1 cellular context compared by ENCODE assay signal in genomic region chr15:78988361-78988911, GRCh38.
TF ChIP-seq lines count a peak whose summit lies in the region.

No MANE protein-coding gene starts in this region.

TF ChIP-seq in HepG2, 621 proteins besides CTCF, POLR2A, EP300 and RAD21 (continued from another document and continues in another):
- TF ChIP-seq MBD4 (IDR thresholded peaks at IDR 0.05; ENCODE audit: borderline replicate concordance, low read length) (no peak), ZNF3 (CRISPR knock-in tag; IDR thresholded peaks at IDR 0.05) (0 out of 2 replicates have a peak, but pooled peaks have one; percentile 60), ZNF775 (CRISPR knock-in tag; IDR thresholded peaks at IDR 0.05; ENCODE audit: borderline replicate concordance) (no peak; the same call in 1 of the 2 replicates), ZNF225 (CRISPR knock-in tag; IDR thresholded peaks at IDR 0.05) (0 out of 2 replicates have a peak, but pooled peaks have one; percentile 58), CERS6 (CRISPR knock-in tag; IDR thresholded peaks at IDR 0.05) (no peak), TEF (CRISPR knock-in tag; IDR thresholded peaks at IDR 0.05) (no peak), DNMT3B (CRISPR knock-in tag; conservative IDR thresholded peaks at IDR 0.05) (peak; percentile 88), ZSCAN31 (CRISPR knock-in tag; IDR thresholded peaks at IDR 0.05; ENCODE audit: low read depth) (no peak), ZNF724P (CRISPR knock-in tag; IDR thresholded peaks at IDR 0.05; ENCODE audit: borderline replicate concordance) (peak; percentile 73; the same call in 1 of the 2 replicates), ZNF660 (CRISPR knock-in tag; IDR thresholded peaks at IDR 0.05; ENCODE audit: borderline replicate concordance, low read depth) (no peak), ZBTB46 (CRISPR knock-in tag; IDR thresholded peaks at IDR 0.05; ENCODE audit: borderline replicate concordance) (no peak), THAP7 (CRISPR knock-in tag; IDR thresholded peaks at IDR 0.05) (no peak), PCBP2 (optimal IDR thresholded peaks at IDR 0.05; ENCODE audit: low read depth, low read length, poor library complexity, severe bottlenecking) (no peak), EZH2 (conservative IDR thresholded peaks at IDR 0.05; ENCODE audit: low read depth, low read length) (no peak), ZNF747 (CRISPR knock-in tag; IDR thresholded peaks at IDR 0.05; ENCODE audit: borderline replicate concordance) (no peak; the same call in 1 of the 2 replicates), NR2F1 (CRISPR knock-in tag; IDR thresholded peaks at IDR 0.05) (peak in 1 of 2 experiments; percentile 13; a peak in 1 of 4 replicates), SOX6 (IDR thresholded peaks at IDR 0.05) (no peak), SOX6 (CRISPR knock-in tag; IDR thresholded peaks at IDR 0.05) (peak; percentile 81), KAT7 (CRISPR knock-in tag; IDR thresholded peaks at IDR 0.05; ENCODE audit: borderline replicate concordance) (0 out of 2 replicates have a peak, but pooled peaks have one; percentile 56), NCOA2 (CRISPR knock-in tag; IDR thresholded peaks at IDR 0.05) (peak; percentile 82), ZNF101 (CRISPR knock-in tag; IDR thresholded peaks at IDR 0.05; ENCODE audit: borderline replicate concordance, low read depth) (no peak), ZKSCAN8 (CRISPR knock-in tag; IDR thresholded peaks at IDR 0.05; ENCODE audit: borderline replicate concordance) (peak; percentile 87; the same call in 1 of the 2 replicates), YEATS4 (CRISPR knock-in tag; IDR thresholded peaks at IDR 0.05; ENCODE audit: borderline replicate concordance) (peak; percentile 80; the same call in 1 of the 2 replicates), POLR2AphosphoS2 (IDR thresholded peaks at IDR 0.05; ENCODE audit: low read depth, low read length) (no peak), PHB2 (IDR thresholded peaks at IDR 0.05; ENCODE audit: partially characterized antibody) (no peak), AGO1 (IDR thresholded peaks at IDR 0.05; ENCODE audit: low read depth, low read length, poor library complexity, severe bottlenecking) (no peak), IRF2 (CRISPR knock-in tag; IDR thresholded peaks at IDR 0.05) (peak; percentile 85; the same call in 1 of the 2 replicates), CCAR2 (optimal IDR thresholded peaks at IDR 0.05; ENCODE audit: low read depth, low read length) (no peak), HES4 (CRISPR knock-in tag; IDR thresholded peaks at IDR 0.05; ENCODE audit: borderline replicate concordance) (no peak), ZNF598 (CRISPR knock-in tag; IDR thresholded peaks at IDR 0.05; ENCODE audit: borderline replicate concordance) (no peak; the same call in none of the 2 replicates), TCF12 (IDR thresholded peaks at IDR 0.05) (no peak), TCF12 (CRISPR knock-in tag; IDR thresholded peaks at IDR 0.05) (0 out of 2 replicates have a peak, but pooled peaks have one; percentile 77), TARDBP (CRISPR knock-in tag; IDR thresholded peaks at IDR 0.05) (peak; percentile 86), ZNF276 (CRISPR knock-in tag; IDR thresholded peaks at IDR 0.05; ENCODE audit: low read depth) (no peak), RFX5 (IDR thresholded peaks at IDR 0.05; ENCODE audit: low read depth, low read length) (no peak), NFATC3 (CRISPR knock-in tag; IDR thresholded peaks at IDR 0.05) (no peak), NFE2L2 (IDR thresholded peaks at IDR 0.05; ENCODE audit: low read length) (no peak), SNRNP70 (IDR thresholded peaks at IDR 0.05; ENCODE audit: low read depth, low read length) (no peak), SMAD1 (CRISPR knock-in tag; IDR thresholded peaks at IDR 0.05; ENCODE audit: borderline replicate concordance, low read depth) (no peak), BCLAF1 (IDR thresholded peaks at IDR 0.05) (no peak), DZIP1 (CRISPR knock-in tag; IDR thresholded peaks at IDR 0.05) (no peak), ZFP90 (CRISPR knock-in tag; IDR thresholded peaks at IDR 0.05; ENCODE audit: borderline replicate concordance) (peak; percentile 82), NFYB (CRISPR knock-in tag; IDR thresholded peaks at IDR 0.05) (peak; percentile 39), CREB1 (IDR thresholded peaks at IDR 0.05) (no peak), CREB1 (CRISPR knock-in tag; IDR thresholded peaks at IDR 0.05) (no peak), GABPA (IDR thresholded peaks at IDR 0.05; ENCODE audit: low read depth, low read length) (no peak), GABPA (CRISPR knock-in tag; IDR thresholded peaks at IDR 0.05; ENCODE audit: low read depth) (no peak), ARID2 (CRISPR knock-in tag; IDR thresholded peaks at IDR 0.05; ENCODE audit: borderline replicate concordance) (no peak), TP53 (CRISPR knock-in tag; conservative IDR thresholded peaks at IDR 0.05) (no peak), NCOA1 (CRISPR knock-in tag; IDR thresholded peaks at IDR 0.05) (no peak), CHCHD3 (CRISPR knock-in tag; IDR thresholded peaks at IDR 0.05) (no peak), MAFK (conservative IDR thresholded peaks at IDR 0.05 in 1 of 2, IDR thresholded peaks at IDR 0.05 in 1 of 2; ENCODE audit: low read length in 2 of 2) (peak in 1 of 2 experiments; percentile 58; a peak in 2 of 4 replicates), PHF21A (CRISPR knock-in tag; IDR thresholded peaks at IDR 0.05) (peak; percentile 82), ZNF652 (CRISPR knock-in tag; IDR thresholded peaks at IDR 0.05; ENCODE audit: borderline replicate concordance, low read depth) (no peak; the same call in 1 of the 2 replicates), HNRNPLL (IDR thresholded peaks at IDR 0.05; ENCODE audit: low read depth, low read length, poor library complexity, severe bottlenecking) (no peak), GFI1 (CRISPR knock-in tag; IDR thresholded peaks at IDR 0.05; ENCODE audit: borderline replicate concordance) (no peak), ZNF619 (CRISPR knock-in tag; IDR thresholded peaks at IDR 0.05) (peak; percentile 22; the same call in 1 of the 2 replicates), KLF16 (CRISPR knock-in tag; IDR thresholded peaks at IDR 0.05) (peak in 1 of 2 experiments; percentile 90; a peak in 2 of 4 replicates), ZEB1 (IDR thresholded peaks at IDR 0.05; ENCODE audit: insufficient replicate concordance, low read depth) (no peak), MZF1 (CRISPR knock-in tag; IDR thresholded peaks at IDR 0.05; ENCODE audit: borderline replicate concordance) (no peak), KDM3A (CRISPR knock-in tag; IDR thresholded peaks at IDR 0.05; ENCODE audit: low read depth) (no peak), SRSF9 (IDR thresholded peaks at IDR 0.05; ENCODE audit: borderline replicate concordance, insufficient read depth, low read depth, low read length, poor library complexity, severe bottlenecking) (no peak), TBX2 (CRISPR knock-in tag; IDR thresholded peaks at IDR 0.05; ENCODE audit: borderline replicate concordance) (peak; percentile 88), ZFP37 (CRISPR knock-in tag; IDR thresholded peaks at IDR 0.05; ENCODE audit: borderline replicate concordance) (peak; percentile 90), MAF1 (CRISPR knock-in tag; IDR thresholded peaks at IDR 0.05; ENCODE audit: borderline replicate concordance) (no peak), TEAD2 (CRISPR knock-in tag; IDR thresholded peaks at IDR 0.05) (no peak), ZBTB34 (CRISPR knock-in tag; IDR thresholded peaks at IDR 0.05) (no peak), JDP2 (CRISPR knock-in tag; IDR thresholded peaks at IDR 0.05; ENCODE audit: borderline replicate concordance) (no peak)
